ENCODE assay signal across 23 cellular contexts in the genomic region with DNA sequence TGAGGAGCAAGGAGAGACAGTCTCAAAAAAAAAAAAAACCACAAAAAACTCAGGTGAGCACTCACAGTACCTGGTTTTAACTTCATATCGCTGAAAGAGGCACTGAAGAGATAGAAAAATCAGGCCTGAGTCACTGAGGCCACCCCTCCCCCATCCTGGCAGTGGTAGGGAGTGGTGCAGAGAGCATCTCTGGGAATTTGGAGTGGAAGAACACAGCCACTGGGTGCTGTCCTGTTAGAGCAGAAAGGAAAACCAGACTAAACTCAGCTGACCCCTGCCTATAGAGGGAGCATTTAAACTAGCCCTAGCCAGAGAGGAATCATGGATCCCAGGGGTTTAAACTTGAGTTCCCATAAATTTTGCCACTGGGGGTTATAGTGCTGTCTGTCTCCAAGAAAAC.
"Had no signal": no experiment of that assay in that cellular context is flagged by ENCODE, and none has a peak within 500 bp of the region (broad histone marks: within the 10 kb centered on the region; RNA-seq: fewer than 3 reads in every experiment).

No MANE protein-coding gene starts in this region.

- H3K27me3 ChIP-seq: gastrocnemius medialis, left lung, neural progenitor cell, right atrium auricular region, suprapubic skin, vagina had no signal

- H3K4me3 ChIP-seq: gastrocnemius medialis, left lung, neural progenitor cell, prostate gland, right atrium auricular region, smooth muscle cell, suprapubic skin, vagina had no signal

- H3K4me1 ChIP-seq: gastrocnemius medialis, left lung, neural progenitor cell, prostate gland, right atrium auricular region, suprapubic skin, vagina had no signal

- DNase-seq: cortex of kidney; effector memory CD8-positive, alpha-beta T cell; gastrocnemius medialis; head of caudate nucleus; left cardiac atrium; left lung; mesenchymal stem cell; midbrain; naive thymus-derived CD4-positive, alpha-beta T cell; stimulated activated CD4-positive, alpha-beta T cell treated with anti-CD3 and anti-CD28 coated beads, Interleukin-12 subunit alpha, Interleukin-12 subunit beta, amount 100 ng/mL, for 4 hours; stimulated activated CD4-positive, alpha-beta T cell treated with anti-CD3 and anti-CD28 coated beads, Interleukin-1b, Interleukin-23, amount 100 ng/mL, for 48 hours; stimulated activated CD4-positive, alpha-beta T cell treated with anti-CD3 and anti-CD28 coated beads, Interleukin-4, amount 100 ng/mL, for 1 hour; stimulated activated CD8-positive, alpha-beta memory T cell treated with anti-CD3 and anti-CD28 coated beads, Interleukin-4, amount 100 ng/mL, for 48 hours; stimulated activated naive CD4-positive, alpha-beta T cell; stimulated activated naive CD8-positive, alpha-beta T cell treated with anti-CD3 and anti-CD28 coated beads, Interleukin-15, amount 100 ng/mL, for 72 hours; trophoblast cell had no signal

- ATAC-seq: effector memory CD8-positive, alpha-beta T cell; gastrocnemius medialis; left lung; naive thymus-derived CD4-positive, alpha-beta T cell; sciatic nerve; stimulated activated naive CD8-positive, alpha-beta T cell treated with anti-CD3 and anti-CD28 coated beads, Interleukin-15, amount 100 ng/mL, for 72 hours had no signal

- H3K27ac ChIP-seq: gastrocnemius medialis, left lung, neural progenitor cell, prostate gland, right atrium auricular region, suprapubic skin, vagina had no signal

- H3K36me3 ChIP-seq: gastrocnemius medialis, left lung, neural progenitor cell, prostate gland, right atrium auricular region, suprapubic skin, vagina had no signal

- H3K9me3 ChIP-seq: gastrocnemius medialis, prostate gland, right atrium auricular region, suprapubic skin, vagina had no signal
